17 cellular contexts compared by ENCODE assay signal in genomic region chr14:67453575-67454300, GRCh38. TPM values are rescaled to one million over a fixed set of nuclear protein-coding genes. Genes with fewer than 3 reads are reported as not detected.
DNase-seq lines count a peak whose midpoint lies in the region; ATAC-seq and TF ChIP-seq lines count a peak whose summit lies in the region.
"Had no signal": no experiment of that assay in that cellular context is flagged by ENCODE, and none has a peak within 500 bp of the region (broad histone marks: within the 10 kb centered on the region; RNA-seq: fewer than 3 reads in every experiment).

No MANE protein-coding gene starts in this region.

- no peaks in the 10 kb centered on the region for H3K79me2 ChIP-seq in H9 (ENCODE audit: insufficient read depth, low read length)
- H3K79me2 ChIP-seq in PC-3 (ENCODE audit: low read length): no peaks in the 10 kb centered on the region

- H3K27ac Mint-ChIP-seq in H9 (no peak overlapping the region), CD14-positive monocyte (no peak overlapping the region)

- no peak overlapping the region for H3T11ph ChIP-seq in H9 (ENCODE audit: low read length)

- POLR2A ChIA-PET in PC-3 (lab: Charles Lee; ENCODE audit: unreplicated experiment): no interaction called here

- H3K4me3 Mint-ChIP-seq in H9 (no peak overlapping the region), CD14-positive monocyte (no peak overlapping the region)

- H4K20me1 ChIP-seq in H9 (ENCODE audit: control insufficient read depth, insufficient read depth, insufficient read length) (no peaks in the 10 kb centered on the region), PC-3 (ENCODE audit: low read length) (no peaks in the 10 kb centered on the region)

- H3K36me3 Mint-ChIP-seq in H9 (ENCODE audit: insufficient read depth in 1 of 3, low read depth in 3 of 3) (peaks cover 12 to 20% (median 12%) of the 10 kb centered on the region in 3 experiments), CD14-positive monocyte (no peaks in the 10 kb centered on the region)

- in situ Hi-C loops in G401 (cut with HindIII; ENCODE audit: low sequenced_read_pairs): no loop called here

- no peaks in the 10 kb centered on the region for H3K79me1 ChIP-seq in H9 (ENCODE audit: insufficient read depth, low read depth, low read length, poor library complexity, severe bottlenecking)

- H2BK12ac ChIP-seq in H9 (ENCODE audit: insufficient read length, low read depth, low read length): no peak overlapping the region

- H3K27ac ChIP-seq in H9 (ENCODE audit: insufficient read length, low read depth, low read length): no peak overlapping the region
- H3K27ac ChIP-seq in PC-3 (ENCODE audit: low read length): no peak overlapping the region
- no peak overlapping the region for H3K27ac ChIP-seq in WERI-Rb-1
- H3K27ac ChIP-seq: C4-2B, SK-N-MC had no signal

- H3K36me3 ChIP-seq in PC-3 (ENCODE audit: low read depth, low read length): no peaks in the 10 kb centered on the region
- no peaks in the 10 kb centered on the region for H3K36me3 ChIP-seq in WERI-Rb-1

- BruUV-seq in PC-3 (replicated peaks; lab: Mats Ljungman, UMichigan): no TSS peak

- H3K23ac ChIP-seq in H9 (ENCODE audit: insufficient read length, low read depth, low read length): no peak overlapping the region

- no peaks in the 10 kb centered on the region for H3K27me3 ChIP-seq in H9 (ENCODE audit: insufficient read depth, low read length)
- H3K27me3 ChIP-seq in PC-3 (ENCODE audit: low read length): no peaks in the 10 kb centered on the region
- H3K27me3 ChIP-seq in WERI-Rb-1 (ENCODE audit: insufficient read depth, low read depth, severe bottlenecking): no peaks in the 10 kb centered on the region

- H3K14ac ChIP-seq in H9 (ENCODE audit: insufficient read depth, low read length): no peak overlapping the region

- H3K56ac ChIP-seq in H9 (ENCODE audit: insufficient read length, low read depth, low read length): no peak overlapping the region

- H2BK120ac ChIP-seq in H9 (ENCODE audit: low read depth, low read length, poor library complexity, severe bottlenecking): no peak overlapping the region

- TF ChIP-seq CTCF in H9 (conservative IDR thresholded peaks at IDR 0.05) (peak; percentile 30; the same call in 1 of the 3 replicates), PC-3 (conservative IDR thresholded peaks at IDR 0.05; ENCODE audit: low read depth, low read length) (0 out of 2 replicates have a peak, but pooled peaks have one; percentile 15), WERI-Rb-1 (IDR thresholded peaks at IDR 0.05; ENCODE audit: low read depth, low read length) (no peak), CD14-positive monocyte (IDR thresholded peaks at IDR 0.05) (no peak)

- peaks cover 13 to 14% of the 10 kb centered on the region in 2 experiments for H3K4me1 Mint-ChIP-seq in H9
- H3K4me1 Mint-ChIP-seq in CD14-positive monocyte: no peaks in the 10 kb centered on the region

- peaks cover 5% of the 10 kb centered on the region for H3K9me3 ChIP-seq in H9 (ENCODE audit: control insufficient read depth, low read depth, low read length)
- H3K9me3 ChIP-seq in PC-3 (ENCODE audit: low read length): no peaks in the 10 kb centered on the region
- peaks cover 9% of the 10 kb centered on the region for H3K9me3 ChIP-seq in WERI-Rb-1 (ENCODE audit: severe bottlenecking)

- CTCF ChIA-PET in PC-3 (lab: Charles Lee): interaction anchor here (1.0 kb wide), 1 partner anchor 73 kb away, joined by 3 read pairs; no protein-coding TSS in a partner anchor

- no peaks in the 10 kb centered on the region for H3K9me2 ChIP-seq in PC-3 (replicated peaks; ENCODE audit: low read length)

- H3K4me1 ChIP-seq in H9 (ENCODE audit: insufficient read depth, low read length) (peaks cover 2% of the 10 kb centered on the region; the same call in 1 of the 2 replicates), PC-3 (ENCODE audit: insufficient read depth, low read length) (peaks cover 5% of the 10 kb centered on the region; the same call in 1 of the 2 replicates)

- H2BK15ac ChIP-seq in H9 (ENCODE audit: low read depth, low read length): no peak overlapping the region

- H3K4ac ChIP-seq in H9 (ENCODE audit: low read depth, low read length): no peak overlapping the region

- intact Hi-C loops in PC-3 (cut with micrococcal nuclease): no loop called here
- intact Hi-C loops in left ventricle myocardium superior (cut with micrococcal nuclease): no loop called here
- intact Hi-C loops in CD14-positive monocyte (cut with micrococcal nuclease): no loop called here

- H3K9me3 Mint-ChIP-seq in H9 (peaks cover 25 to 26% of the 10 kb centered on the region in 2 experiments), CD14-positive monocyte (peaks cover 0 to 9% (median 4%) of the 10 kb centered on the region in 7 donors)

- no peak overlapping the region for H3K4me3 ChIP-seq in PC-3 (ENCODE audit: low read length)
- H3K4me3 ChIP-seq in WERI-Rb-1 (ENCODE audit: low read depth, low read length): no peak overlapping the region
- H3K4me3 ChIP-seq: SK-N-MC had no signal

- DNase-seq in G401 (ENCODE audit: low spot score): peak; percentile 91
- no peak for DNase-seq in H9
- no peak for DNase-seq in PC-3
- no peak for DNase-seq in left ventricle myocardium superior
- no peak for DNase-seq in WERI-Rb-1
- DNase-seq in CD14-positive monocyte (ENCODE audit: low spot score): no peak
- no peak for DNase-seq in activated CD4-positive, alpha-beta T cell treated with anti-CD3 and anti-CD28 coated beads for 48 hours
- DNase-seq: COR-L47, DMS53, IMR-90, NCI-H1417 treated with DMSO at 0.1 percent for 48 hours, NCI-H1930, NCI-H446 had no signal

- H3K27me3 Mint-ChIP-seq in H9 (ENCODE audit: low read depth): peaks cover 7% of the 10 kb centered on the region
- H3K27me3 Mint-ChIP-seq in CD14-positive monocyte (ENCODE audit: low read depth in 3 of 3): peaks cover 2 to 4% (median 3%) of the 10 kb centered on the region in 3 donors

- H3K23me2 ChIP-seq in H9 (ENCODE audit: insufficient read length, low read depth, low read length, poor library complexity, severe bottlenecking): no peaks in the 10 kb centered on the region

- H4K5ac ChIP-seq in H9 (ENCODE audit: insufficient read length, low read depth, low read length): no peak overlapping the region

- H3K9ac ChIP-seq in H9 (ENCODE audit: extremely low read depth, insufficient read length, low read length): no peak overlapping the region
- no peak overlapping the region for H3K9ac ChIP-seq in PC-3 (ENCODE audit: low read length)

- no peak overlapping the region for H4K8ac ChIP-seq in H9 (replicated peaks; ENCODE audit: insufficient read length, low read depth, low read length)

- no peaks in the 10 kb centered on the region for H3F3A ChIP-seq in PC-3 (ENCODE audit: low read length, unreplicated experiment)

- H2BK20ac ChIP-seq in H9 (ENCODE audit: low read depth, low read length, poor library complexity, severe bottlenecking): no peak overlapping the region

- ATAC-seq in PC-3 (no peak), left ventricle myocardium superior (peak; percentile 62)

- WGBS in H9 (ENCODE audit: extremely low coverage, insufficient read length, low lambda C conversion rate): no CpG with 5 or more reads among the region's 5 CpGs

- no peak overlapping the region for H2AK5ac ChIP-seq in H9 (ENCODE audit: insufficient read length, low read length)

- H4K91ac ChIP-seq in H9 (ENCODE audit: insufficient read length, low read depth, low read length): no peak overlapping the region

- no peak overlapping the region for H2BK5ac ChIP-seq in H9 (ENCODE audit: insufficient read length, low read length)

- H2AFZ ChIP-seq in H9 (ENCODE audit: low read length) (no peak overlapping the region), PC-3 (ENCODE audit: low read length) (no peak overlapping the region)

- no peak overlapping the region for H3K4me2 ChIP-seq in H9 (ENCODE audit: insufficient read depth, insufficient read length, low read length)
- H3K4me2 ChIP-seq in PC-3 (ENCODE audit: low read length): no peak overlapping the region

- H3K18ac ChIP-seq in H9 (ENCODE audit: insufficient read length, low read depth, low read length): no peak overlapping the region

RNA-seq across cellular contexts. Expression of gene TMEM229B, which starts 34.8 kb away (rescaled TPM):
- total RNA-seq in G401 (2014; rRNA removed; shearing (Covaris generic)): 0.18 and 0.41 TPM in 2 replicates
- total RNA-seq in H9 (2021): 0.22 and 0.24 TPM in 2 replicates
- not detected in 2 replicates for total RNA-seq in PC-3 (2014; rRNA removed)
- 2.2 TPM for total RNA-seq in left ventricle myocardium superior
- 10 to 100 TPM; 17.3 to 18.7 TPM for polyA plus RNA-seq in CD14-positive monocyte
- total RNA-seq: LHCN-M2 had no signal
- polyA plus RNA-seq: IMR-90 had no signal

RNA-seq across cellular contexts. Expression of gene PLEK2, which starts 41.8 kb away (rescaled TPM):
- 0.80 and 1.3 TPM in 2 replicates for total RNA-seq in G401 (2014; rRNA removed; shearing (Covaris generic))
- total RNA-seq in H9 (2021) (not detected in 2 replicates), PC-3 (2014; rRNA removed) (48.0 and 57.2 TPM in 2 replicates), left ventricle myocardium superior (not detected)
- under 1 TPM in 1 of 2 donors, not detected in 1; 0.20 TPM for polyA plus RNA-seq in CD14-positive monocyte
- total RNA-seq: H4 had no signal

Comparison
In these comparisons a context has a peak if more than half of its experiments do, and no peak if none do; other contexts are left out.
1. CTCF ChIP-seq: peak in H9 (single experiment) and PC-3 (single experiment); none in WERI-Rb-1 (single experiment) and CD14-positive monocyte (single experiment).
2. RNA of gene PLEK2, which starts 41.8 kb away (total RNA-seq): 48.0 to 57.2 TPM in PC-3; 0.80 to 1.3 TPM in G401, not detected in H9 and not detected in left ventricle myocardium superior (single experiment); every median in the first group is over 10 times any median in the second.